Comparison of ENCODE assay signal across 16 cellular contexts in genomic region chr9:36147441-36148175, GRCh38. TPM values are rescaled to one million over a fixed set of nuclear protein-coding genes. Genes with fewer than 3 reads are reported as not detected.
DNase-seq lines count a peak whose midpoint lies in the region; ATAC-seq lines count a peak whose summit lies in the region.
"Had no signal": no experiment of that assay in that cellular context is flagged by ENCODE, and none has a peak within 500 bp of the region (broad histone marks: within the 10 kb centered on the region; RNA-seq: fewer than 3 reads in every experiment).

No MANE protein-coding gene starts in this region.

- H3K27ac Mint-ChIP-seq in activated CD8-positive, alpha-beta memory T cell treated with anti-CD3 and anti-CD28 coated beads, Interleukin-2, amount 10 ng/mL, durations not matched to agents 7 days and 5 days: peak overlapping the region; percentile 69
- H3K27ac Mint-ChIP-seq in activated T-helper 1 cell treated with anti-CD3 and anti-CD28 coated beads, Interleukin-12 subunit alpha, Interleukin-12 subunit beta, Interleukin-2, Interleukin-4 antibody, amounts not matched to agents 30 ng/mL and 10 ng/mL and 1 ng/mL, durations not matched to agents 14 hours and 24 hours and 36 hours: peak overlapping the region; percentile 45
- peak overlapping the region; percentile 16 for H3K27ac Mint-ChIP-seq in memory B cell
- H3K27ac Mint-ChIP-seq: activated T-cell treated with anti-CD3 and anti-CD28 coated beads, Interleukin-2, amount 50 U/mL, for 72 hours had no signal

- CTCF ChIA-PET in activated CD8-positive, alpha-beta memory T cell treated with anti-CD3 and anti-CD28 coated beads, Interleukin-2, amount 10 ng/mL, durations not matched to agents 7 days and 5 days (lab: Charles Lee): interaction anchor here (1.2 to 6.8 kb wide), 7 partner anchors 9 to 46 kb away, joined by 4 to 49 read pairs (median 6); partner anchors contain the start of genes CLTA and GLIPR2

- peaks cover 59% of the 10 kb centered on the region for H3K36me3 Mint-ChIP-seq in activated CD8-positive, alpha-beta memory T cell treated with anti-CD3 and anti-CD28 coated beads, Interleukin-2, amount 10 ng/mL, durations not matched to agents 7 days and 5 days
- peaks cover 32% of the 10 kb centered on the region for H3K36me3 Mint-ChIP-seq in activated T-helper 1 cell treated with anti-CD3 and anti-CD28 coated beads, Interleukin-12 subunit alpha, Interleukin-12 subunit beta, Interleukin-2, Interleukin-4 antibody, amounts not matched to agents 30 ng/mL and 10 ng/mL and 1 ng/mL, durations not matched to agents 14 hours and 24 hours and 36 hours (ENCODE audit: low read depth)
- H3K36me3 Mint-ChIP-seq in memory B cell: peaks cover 16% of the 10 kb centered on the region

- intact Hi-C loops in activated T-helper 1 cell treated with anti-CD3 and anti-CD28 coated beads, Interleukin-12 subunit alpha, Interleukin-12 subunit beta, Interleukin-2, Interleukin-4 antibody, amounts not matched to agents 30 ng/mL and 10 ng/mL and 1 ng/mL, durations not matched to agents 14 hours and 24 hours and 36 hours (cut with micrococcal nuclease): no loop called here

- ATAC-seq in activated CD8-positive, alpha-beta memory T cell treated with anti-CD3 and anti-CD28 coated beads, Interleukin-2, amount 10 ng/mL, durations not matched to agents 7 days and 5 days: no peak
- ATAC-seq in memory B cell (ENCODE audit: low read depth) (no peak), HG02571 (IDR thresholded peaks at IDR 0.05; ENCODE audit: unreplicated experiment) (no peak), GM18870 (IDR thresholded peaks at IDR 0.05; ENCODE audit: unreplicated experiment) (no peak)

- H3K4me3 Mint-ChIP-seq in activated CD8-positive, alpha-beta memory T cell treated with anti-CD3 and anti-CD28 coated beads, Interleukin-2, amount 10 ng/mL, durations not matched to agents 7 days and 5 days: no peak overlapping the region
- H3K4me3 Mint-ChIP-seq in activated T-helper 1 cell treated with anti-CD3 and anti-CD28 coated beads, Interleukin-12 subunit alpha, Interleukin-12 subunit beta, Interleukin-2, Interleukin-4 antibody, amounts not matched to agents 30 ng/mL and 10 ng/mL and 1 ng/mL, durations not matched to agents 14 hours and 24 hours and 36 hours: peak overlapping the region; percentile 9
- H3K4me3 Mint-ChIP-seq in memory B cell: peak overlapping the region; percentile 50

- DNase-seq in activated CD8-positive, alpha-beta memory T cell treated with anti-CD3 and anti-CD28 coated beads, Interleukin-2, amount 10 ng/mL, durations not matched to agents 7 days and 5 days: no peak
- DNase-seq in activated CD8-positive, alpha-beta memory T cell treated with anti-CD3 and anti-CD28 coated beads for 24 hours: no peak
- DNase-seq in activated T-helper 1 cell treated with anti-CD3 and anti-CD28 coated beads, Interleukin-12 subunit alpha, Interleukin-12 subunit beta, Interleukin-2, Interleukin-4 antibody, amounts not matched to agents 30 ng/mL and 10 ng/mL and 1 ng/mL, durations not matched to agents 14 hours and 24 hours and 36 hours (ENCODE audit: low spot score): no peak
- DNase-seq in memory B cell (ENCODE audit: low spot score in 2 of 2) (no peak), substantia nigra (lab: John Stamatoyannopoulos, UW) (no peak), OCI-M2 (lab: John Stamatoyannopoulos, UW; ENCODE audit: unreplicated experiment) (no peak)
- DNase-seq: ACHN; activated CD4-positive, CD25-positive, alpha-beta regulatory T cell; head of caudate nucleus; left colon; MG63; testis had no signal

- H3K4me1 Mint-ChIP-seq in activated CD8-positive, alpha-beta memory T cell treated with anti-CD3 and anti-CD28 coated beads, Interleukin-2, amount 10 ng/mL, durations not matched to agents 7 days and 5 days: peaks cover 93% of the 10 kb centered on the region
- H3K4me1 Mint-ChIP-seq in activated T-helper 1 cell treated with anti-CD3 and anti-CD28 coated beads, Interleukin-12 subunit alpha, Interleukin-12 subunit beta, Interleukin-2, Interleukin-4 antibody, amounts not matched to agents 30 ng/mL and 10 ng/mL and 1 ng/mL, durations not matched to agents 14 hours and 24 hours and 36 hours (ENCODE audit: low read depth): peaks cover 85% of the 10 kb centered on the region
- peaks cover 58% of the 10 kb centered on the region for H3K4me1 Mint-ChIP-seq in memory B cell

- H3K27me3 Mint-ChIP-seq in activated CD8-positive, alpha-beta memory T cell treated with anti-CD3 and anti-CD28 coated beads, Interleukin-2, amount 10 ng/mL, durations not matched to agents 7 days and 5 days: no peaks in the 10 kb centered on the region
- H3K27me3 Mint-ChIP-seq in activated T-helper 1 cell treated with anti-CD3 and anti-CD28 coated beads, Interleukin-12 subunit alpha, Interleukin-12 subunit beta, Interleukin-2, Interleukin-4 antibody, amounts not matched to agents 30 ng/mL and 10 ng/mL and 1 ng/mL, durations not matched to agents 14 hours and 24 hours and 36 hours (ENCODE audit: insufficient read depth): no peaks in the 10 kb centered on the region
- no peaks in the 10 kb centered on the region for H3K27me3 Mint-ChIP-seq in memory B cell

- H3K9me3 Mint-ChIP-seq in activated CD8-positive, alpha-beta memory T cell treated with anti-CD3 and anti-CD28 coated beads, Interleukin-2, amount 10 ng/mL, durations not matched to agents 7 days and 5 days (ENCODE audit: low read depth): peaks cover 10% of the 10 kb centered on the region
- H3K9me3 Mint-ChIP-seq in activated T-helper 1 cell treated with anti-CD3 and anti-CD28 coated beads, Interleukin-12 subunit alpha, Interleukin-12 subunit beta, Interleukin-2, Interleukin-4 antibody, amounts not matched to agents 30 ng/mL and 10 ng/mL and 1 ng/mL, durations not matched to agents 14 hours and 24 hours and 36 hours: peaks cover 17% of the 10 kb centered on the region
- peaks cover 6% of the 10 kb centered on the region for H3K9me3 Mint-ChIP-seq in memory B cell

- peak overlapping the region; percentile 98 for H3K27ac ChIP-seq in substantia nigra (ENCODE audit: low read depth, low read length, poor library complexity, severe bottlenecking)

RNA-seq across cellular contexts. Expression of gene GLIPR2, which starts 11.1 kb away (rescaled TPM):
- total RNA-seq in activated CD8-positive, alpha-beta memory T cell treated with anti-CD3 and anti-CD28 coated beads, Interleukin-2, amount 10 ng/mL, durations not matched to agents 7 days and 5 days: 10 to 100 TPM; 28.4 to 49.8 TPM
- 26.3 and 27.5 TPM in 2 replicates for total RNA-seq in activated T-helper 1 cell treated with anti-CD3 and anti-CD28 coated beads, Interleukin-12 subunit alpha, Interleukin-12 subunit beta, Interleukin-2, Interleukin-4 antibody, amounts not matched to agents 30 ng/mL and 10 ng/mL and 1 ng/mL, durations not matched to agents 14 hours and 24 hours and 36 hours

RNA-seq across cellular contexts. Expression of gene CCIN, which starts 21.6 kb away (rescaled TPM):
- under 1 TPM in 1 of 2 experiments, not detected in 1; 0.15 TPM for total RNA-seq in activated CD8-positive, alpha-beta memory T cell treated with anti-CD3 and anti-CD28 coated beads, Interleukin-2, amount 10 ng/mL, durations not matched to agents 7 days and 5 days
- total RNA-seq in activated T-helper 1 cell treated with anti-CD3 and anti-CD28 coated beads, Interleukin-12 subunit alpha, Interleukin-12 subunit beta, Interleukin-2, Interleukin-4 antibody, amounts not matched to agents 30 ng/mL and 10 ng/mL and 1 ng/mL, durations not matched to agents 14 hours and 24 hours and 36 hours: not detected in 2 replicates
- total RNA-seq: bronchial epithelial cell had no signal

RNA-seq across cellular contexts. Expression of gene CLTA, which starts 43.1 kb away (rescaled TPM):
- total RNA-seq in activated CD8-positive, alpha-beta memory T cell treated with anti-CD3 and anti-CD28 coated beads, Interleukin-2, amount 10 ng/mL, durations not matched to agents 7 days and 5 days: 100 to 1,000 TPM; 156 to 177 TPM
- 175 and 182 TPM in 2 replicates for total RNA-seq in activated T-helper 1 cell treated with anti-CD3 and anti-CD28 coated beads, Interleukin-12 subunit alpha, Interleukin-12 subunit beta, Interleukin-2, Interleukin-4 antibody, amounts not matched to agents 30 ng/mL and 10 ng/mL and 1 ng/mL, durations not matched to agents 14 hours and 24 hours and 36 hours

Comparison
In these comparisons a context has a peak if more than half of its experiments do, and no peak if none do; other contexts are left out.
1. H3K27ac Mint-ChIP-seq: peak in every context shown above with its lines; median percentile 69 in activated CD8-positive, alpha-beta memory T cell treated with anti-CD3 and anti-CD28 coated beads, Interleukin-2, amount 10 ng/mL, durations not matched to agents 7 days and 5 days; 45 in activated T-helper 1 cell treated with anti-CD3 and anti-CD28 coated beads, Interleukin-12 subunit alpha, Interleukin-12 subunit beta, Interleukin-2, Interleukin-4 antibody, amounts not matched to agents 30 ng/mL and 10 ng/mL and 1 ng/mL, durations not matched to agents 14 hours and 24 hours and 36 hours; 16 in memory B cell.